ENCODE assay signal across 1 cellular context in the genomic region with DNA sequence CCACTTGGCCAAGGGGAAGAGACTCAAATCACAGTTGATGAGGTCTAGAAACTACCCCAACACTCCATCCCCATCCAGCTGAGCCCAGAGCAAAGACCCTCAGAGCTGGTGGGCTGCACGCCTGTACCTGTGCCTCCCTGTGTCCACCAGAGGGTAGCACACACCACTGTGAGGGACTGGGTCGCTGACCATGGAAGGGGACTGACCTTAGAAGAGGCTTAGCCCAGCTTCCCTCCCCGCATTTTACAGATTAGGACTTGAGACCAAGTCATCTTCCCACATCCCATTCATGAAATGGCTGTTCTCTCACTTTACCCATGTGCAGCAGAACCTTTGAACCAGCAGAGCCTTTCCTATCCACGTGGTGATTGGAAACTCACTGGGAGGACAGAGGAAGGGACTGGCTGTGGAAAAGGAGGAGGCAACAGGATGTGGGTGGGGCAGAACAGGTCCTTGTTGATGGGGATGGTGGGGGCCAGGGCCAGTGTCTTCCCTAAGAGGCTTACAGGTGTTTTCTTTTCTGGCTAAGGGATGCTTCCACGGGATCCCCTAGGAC.
TF ChIP-seq lines count a peak whose summit lies in the region.

No MANE protein-coding gene starts in this region.

TF ChIP-seq in IMR-90, 13 proteins besides CTCF, POLR2A, EP300 and RAD21 (continued from another document):
- no peak for TF ChIP-seq MAZ (IDR thresholded peaks at IDR 0.05; ENCODE audit: borderline replicate concordance, low read depth, low read length)
